1 cellular context compared by ENCODE assay signal in the genomic region with DNA sequence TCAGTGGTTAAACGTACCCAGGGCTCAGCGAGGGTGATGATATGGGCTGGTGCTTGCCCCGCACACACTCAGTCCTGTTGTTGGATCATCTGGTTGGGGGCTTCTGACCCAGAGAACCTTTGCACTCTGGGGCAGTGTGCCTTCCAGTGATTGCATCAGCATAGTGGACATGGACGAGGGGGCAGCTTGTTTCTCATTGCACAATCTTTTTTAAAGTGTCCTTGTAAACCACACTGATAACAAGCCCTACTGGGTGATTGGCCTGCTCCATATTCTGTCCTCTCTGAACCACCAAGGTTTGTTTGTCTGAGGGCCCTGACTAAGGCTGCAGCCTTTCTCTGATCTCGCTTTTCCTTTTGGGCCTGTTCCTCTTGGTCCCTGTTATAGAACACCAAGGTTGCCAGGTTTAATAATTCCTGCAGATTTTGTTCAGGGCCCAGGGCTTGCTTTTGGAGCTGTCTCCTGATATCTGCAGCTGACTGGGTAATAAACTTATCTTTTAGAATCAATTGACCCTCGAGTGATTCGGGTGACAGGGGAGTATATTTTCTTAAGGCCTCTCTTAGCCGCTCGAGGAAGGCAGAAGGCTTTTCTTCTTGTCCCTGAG.
TF ChIP-seq lines count a peak whose summit lies in the region.
"Not testable (repeated sequence)": the region's sequence is repeated elsewhere in the genome, so short reads cannot be mapped to it uniquely, and the experiment has no call there.

No MANE protein-coding gene starts in this region.

TF ChIP-seq in HepG2, 621 proteins besides CTCF, POLR2A, EP300 and RAD21 (continued from another document and continues in another):
- TF ChIP-seq ZNF644 (CRISPR knock-in tag; IDR thresholded peaks at IDR 0.05; ENCODE audit: low read depth) (peak; percentile 100), AHR (CRISPR knock-in tag; IDR thresholded peaks at IDR 0.05) (peak; percentile 33; the same call in 1 of the 2 replicates), ZNF121 (CRISPR knock-in tag; IDR thresholded peaks at IDR 0.05) (peak; percentile 79; the same call in 1 of the 2 replicates), ZNF766 (CRISPR knock-in tag; IDR thresholded peaks at IDR 0.05; ENCODE audit: borderline replicate concordance) (peak; percentile 57; the same call in 1 of the 2 replicates), FOXA1 (CRISPR knock-in tag; IDR thresholded peaks at IDR 0.05) (peak; percentile 83), ZNF792 (CRISPR knock-in tag; IDR thresholded peaks at IDR 0.05) (peak; percentile 43; the same call in 1 of the 2 replicates), ZKSCAN1 (IDR thresholded peaks at IDR 0.05; ENCODE audit: low read length) (peak; percentile 97), IRF2 (CRISPR knock-in tag; IDR thresholded peaks at IDR 0.05) (peak; percentile 75; the same call in 1 of the 2 replicates), CBX5 (CRISPR knock-in tag; IDR thresholded peaks at IDR 0.05; ENCODE audit: borderline replicate concordance) (peak; percentile 93; the same call in 1 of the 2 replicates), ZNF124 (CRISPR knock-in tag; IDR thresholded peaks at IDR 0.05) (0 out of 2 replicates have a peak, but pooled peaks have one; percentile 44), ELF3 (CRISPR knock-in tag; IDR thresholded peaks at IDR 0.05) (peak; percentile 72; the same call in 1 of the 2 replicates), ZNF34 (CRISPR knock-in tag; IDR thresholded peaks at IDR 0.05; ENCODE audit: borderline replicate concordance) (peak; percentile 97; the same call in 1 of the 2 replicates), FOXA3 (CRISPR knock-in tag; IDR thresholded peaks at IDR 0.05) (peak; percentile 90), TRIM24 (CRISPR knock-in tag; IDR thresholded peaks at IDR 0.05) (peak; percentile 100), POGZ (CRISPR knock-in tag; IDR thresholded peaks at IDR 0.05) (peak; percentile 100), TEAD3 (CRISPR knock-in tag; optimal IDR thresholded peaks at IDR 0.05; ENCODE audit: borderline replicate concordance) (peak; percentile 69), MED1 (CRISPR knock-in tag; IDR thresholded peaks at IDR 0.05) (peak; percentile 96), PHF21A (CRISPR knock-in tag; IDR thresholded peaks at IDR 0.05) (peak; percentile 92), ZZZ3 (CRISPR knock-in tag; IDR thresholded peaks at IDR 0.05; ENCODE audit: borderline replicate concordance) (peak; percentile 63; the same call in 1 of the 2 replicates), NFKB2 (CRISPR knock-in tag; IDR thresholded peaks at IDR 0.05; ENCODE audit: borderline replicate concordance) (peak; percentile 38; the same call in 1 of the 2 replicates), ZBTB20 (CRISPR knock-in tag; IDR thresholded peaks at IDR 0.05; ENCODE audit: borderline replicate concordance, low read depth) (peak; percentile 42; the same call in 1 of the 2 replicates), MTA1 (CRISPR knock-in tag; IDR thresholded peaks at IDR 0.05; ENCODE audit: borderline replicate concordance) (peak; percentile 97), FOSL2 (CRISPR knock-in tag; IDR thresholded peaks at IDR 0.05) (peak; percentile 89), THAP11 (CRISPR knock-in tag; IDR thresholded peaks at IDR 0.05) (peak; percentile 76), SOX5 (CRISPR knock-in tag; IDR thresholded peaks at IDR 0.05; ENCODE audit: borderline replicate concordance) (peak; percentile 83), SIX4 (CRISPR knock-in tag; IDR thresholded peaks at IDR 0.05) (peak; percentile 68), ZNF788 (CRISPR knock-in tag; IDR thresholded peaks at IDR 0.05; ENCODE audit: borderline replicate concordance) (peak; percentile 91; the same call in 1 of the 2 replicates), ZNF317 (CRISPR knock-in tag; IDR thresholded peaks at IDR 0.05) (peak; percentile 87)
- TF ChIP-seq, protein P1, sequence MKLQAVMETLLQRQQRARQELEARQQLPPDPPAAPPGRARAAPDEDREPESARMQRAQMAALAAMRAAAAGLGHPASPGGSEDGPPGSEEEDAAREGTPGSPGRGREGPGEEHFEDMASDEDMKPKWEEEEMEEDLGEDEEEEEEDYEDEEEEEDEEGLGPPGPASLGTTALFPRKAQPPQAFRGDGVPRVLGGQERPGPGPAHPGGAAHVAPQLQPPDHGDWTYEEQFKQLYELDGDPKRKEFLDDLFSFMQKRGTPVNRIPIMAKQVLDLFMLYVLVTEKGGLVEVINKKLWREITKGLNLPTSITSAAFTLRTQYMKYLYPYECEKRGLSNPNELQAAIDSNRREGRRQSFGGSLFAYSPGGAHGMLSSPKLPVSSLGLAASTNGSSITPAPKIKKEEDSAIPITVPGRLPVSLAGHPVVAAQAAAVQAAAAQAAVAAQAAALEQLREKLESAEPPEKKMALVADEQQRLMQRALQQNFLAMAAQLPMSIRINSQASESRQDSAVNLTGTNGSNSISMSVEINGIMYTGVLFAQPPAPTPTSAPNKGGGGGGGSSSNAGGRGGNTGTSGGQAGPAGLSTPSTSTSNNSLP (IDR thresholded peaks at IDR 0.05; ENCODE audit: low read depth, low read length): peak; percentile 31; the same call in 1 of the 2 replicates
- TF ChIP-seq, protein P2, sequence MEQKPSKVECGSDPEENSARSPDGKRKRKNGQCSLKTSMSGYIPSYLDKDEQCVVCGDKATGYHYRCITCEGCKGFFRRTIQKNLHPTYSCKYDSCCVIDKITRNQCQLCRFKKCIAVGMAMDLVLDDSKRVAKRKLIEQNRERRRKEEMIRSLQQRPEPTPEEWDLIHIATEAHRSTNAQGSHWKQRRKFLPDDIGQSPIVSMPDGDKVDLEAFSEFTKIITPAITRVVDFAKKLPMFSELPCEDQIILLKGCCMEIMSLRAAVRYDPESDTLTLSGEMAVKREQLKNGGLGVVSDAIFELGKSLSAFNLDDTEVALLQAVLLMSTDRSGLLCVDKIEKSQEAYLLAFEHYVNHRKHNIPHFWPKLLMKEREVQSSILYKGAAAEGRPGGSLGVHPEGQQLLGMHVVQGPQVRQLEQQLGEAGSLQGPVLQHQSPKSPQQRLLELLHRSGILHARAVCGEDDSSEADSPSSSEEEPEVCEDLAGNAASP (CRISPR knock-in tag; IDR thresholded peaks at IDR 0.05; ENCODE audit: borderline replicate concordance): peak; percentile 82; the same call in 1 of the 2 replicates
- not testable (repeated sequence) for TF ChIP-seq FOXA1 (IDR thresholded peaks at IDR 0.05)
- TF ChIP-seq, protein P3, sequence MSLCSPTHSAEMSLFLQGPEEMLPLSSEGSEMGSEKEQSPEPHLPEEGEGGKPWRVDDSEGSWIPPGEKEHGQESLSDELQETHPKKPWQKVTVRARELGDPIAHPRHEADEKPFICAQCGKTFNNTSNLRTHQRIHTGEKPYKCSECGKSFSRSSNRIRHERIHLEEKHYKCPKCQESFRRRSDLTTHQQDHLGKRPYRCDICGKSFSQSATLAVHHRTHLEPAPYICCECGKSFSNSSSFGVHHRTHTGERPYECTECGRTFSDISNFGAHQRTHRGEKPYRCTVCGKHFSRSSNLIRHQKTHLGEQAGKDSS (CRISPR knock-in tag; IDR thresholded peaks at IDR 0.05; ENCODE audit: borderline replicate concordance, low read depth): peak; percentile 88; the same call in 1 of the 2 replicates
- TF ChIP-seq, protein P4, sequence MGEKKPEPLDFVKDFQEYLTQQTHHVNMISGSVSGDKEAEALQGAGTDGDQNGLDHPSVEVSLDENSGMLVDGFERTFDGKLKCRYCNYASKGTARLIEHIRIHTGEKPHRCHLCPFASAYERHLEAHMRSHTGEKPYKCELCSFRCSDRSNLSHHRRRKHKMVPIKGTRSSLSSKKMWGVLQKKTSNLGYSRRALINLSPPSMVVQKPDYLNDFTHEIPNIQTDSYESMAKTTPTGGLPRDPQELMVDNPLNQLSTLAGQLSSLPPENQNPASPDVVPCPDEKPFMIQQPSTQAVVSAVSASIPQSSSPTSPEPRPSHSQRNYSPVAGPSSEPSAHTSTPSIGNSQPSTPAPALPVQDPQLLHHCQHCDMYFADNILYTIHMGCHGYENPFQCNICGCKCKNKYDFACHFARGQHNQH (CRISPR knock-in tag; IDR thresholded peaks at IDR 0.05): peak; percentile 90
- TF ChIP-seq, protein P5, sequence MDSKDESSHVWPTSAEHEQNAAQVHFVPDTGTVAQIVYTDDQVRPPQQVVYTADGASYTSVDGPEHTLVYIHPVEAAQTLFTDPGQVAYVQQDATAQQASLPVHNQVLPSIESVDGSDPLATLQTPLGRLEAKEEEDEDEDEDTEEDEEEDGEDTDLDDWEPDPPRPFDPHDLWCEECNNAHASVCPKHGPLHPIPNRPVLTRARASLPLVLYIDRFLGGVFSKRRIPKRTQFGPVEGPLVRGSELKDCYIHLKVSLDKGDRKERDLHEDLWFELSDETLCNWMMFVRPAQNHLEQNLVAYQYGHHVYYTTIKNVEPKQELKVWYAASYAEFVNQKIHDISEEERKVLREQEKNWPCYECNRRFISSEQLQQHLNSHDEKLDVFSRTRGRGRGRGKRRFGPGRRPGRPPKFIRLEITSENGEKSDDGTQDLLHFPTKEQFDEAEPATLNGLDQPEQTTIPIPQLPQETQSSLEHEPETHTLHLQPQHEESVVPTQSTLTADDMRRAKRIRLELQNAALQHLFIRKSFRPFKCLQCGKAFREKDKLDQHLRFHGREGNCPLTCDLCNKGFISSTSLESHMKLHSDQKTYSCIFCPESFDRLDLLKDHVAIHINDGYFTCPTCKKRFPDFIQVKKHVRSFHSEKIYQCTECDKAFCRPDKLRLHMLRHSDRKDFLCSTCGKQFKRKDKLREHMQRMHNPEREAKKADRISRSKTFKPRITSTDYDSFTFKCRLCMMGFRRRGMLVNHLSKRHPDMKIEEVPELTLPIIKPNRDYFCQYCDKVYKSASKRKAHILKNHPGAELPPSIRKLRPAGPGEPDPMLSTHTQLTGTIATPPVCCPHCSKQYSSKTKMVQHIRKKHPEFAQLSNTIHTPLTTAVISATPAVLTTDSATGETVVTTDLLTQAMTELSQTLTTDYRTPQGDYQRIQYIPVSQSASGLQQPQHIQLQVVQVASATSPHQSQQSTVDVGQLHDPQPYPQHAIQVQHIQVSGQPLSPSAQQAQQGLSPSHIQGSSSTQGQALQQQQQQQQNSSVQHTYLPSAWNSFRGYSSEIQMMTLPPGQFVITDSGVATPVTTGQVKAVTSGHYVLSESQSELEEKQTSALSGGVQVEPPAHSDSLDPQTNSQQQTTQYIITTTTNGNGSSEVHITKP (CRISPR knock-in tag; IDR thresholded peaks at IDR 0.05; ENCODE audit: low read depth): 0 out of 2 replicates have a peak, but pooled peaks have one; percentile 30
- TF ChIP-seq, protein P6, sequence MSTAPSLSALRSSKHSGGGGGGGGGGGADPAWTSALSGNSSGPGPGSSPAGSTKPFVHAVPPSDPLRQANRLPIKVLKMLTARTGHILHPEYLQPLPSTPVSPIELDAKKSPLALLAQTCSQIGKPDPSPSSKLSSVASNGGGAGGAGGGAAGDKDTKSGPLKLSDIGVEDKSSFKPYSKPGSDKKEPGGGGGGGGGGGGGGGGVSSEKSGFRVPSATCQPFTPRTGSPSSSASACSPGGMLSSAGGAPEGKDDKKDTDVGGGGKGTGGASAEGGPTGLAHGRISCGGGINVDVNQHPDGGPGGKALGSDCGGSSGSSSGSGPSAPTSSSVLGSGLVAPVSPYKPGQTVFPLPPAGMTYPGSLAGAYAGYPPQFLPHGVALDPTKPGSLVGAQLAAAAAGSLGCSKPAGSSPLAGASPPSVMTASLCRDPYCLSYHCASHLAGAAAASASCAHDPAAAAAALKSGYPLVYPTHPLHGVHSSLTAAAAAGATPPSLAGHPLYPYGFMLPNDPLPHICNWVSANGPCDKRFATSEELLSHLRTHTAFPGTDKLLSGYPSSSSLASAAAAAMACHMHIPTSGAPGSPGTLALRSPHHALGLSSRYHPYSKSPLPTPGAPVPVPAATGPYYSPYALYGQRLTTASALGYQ (CRISPR knock-in tag; IDR thresholded peaks at IDR 0.05): peak; percentile 75; the same call in 1 of the 2 replicates
- TF ChIP-seq, protein P7, sequence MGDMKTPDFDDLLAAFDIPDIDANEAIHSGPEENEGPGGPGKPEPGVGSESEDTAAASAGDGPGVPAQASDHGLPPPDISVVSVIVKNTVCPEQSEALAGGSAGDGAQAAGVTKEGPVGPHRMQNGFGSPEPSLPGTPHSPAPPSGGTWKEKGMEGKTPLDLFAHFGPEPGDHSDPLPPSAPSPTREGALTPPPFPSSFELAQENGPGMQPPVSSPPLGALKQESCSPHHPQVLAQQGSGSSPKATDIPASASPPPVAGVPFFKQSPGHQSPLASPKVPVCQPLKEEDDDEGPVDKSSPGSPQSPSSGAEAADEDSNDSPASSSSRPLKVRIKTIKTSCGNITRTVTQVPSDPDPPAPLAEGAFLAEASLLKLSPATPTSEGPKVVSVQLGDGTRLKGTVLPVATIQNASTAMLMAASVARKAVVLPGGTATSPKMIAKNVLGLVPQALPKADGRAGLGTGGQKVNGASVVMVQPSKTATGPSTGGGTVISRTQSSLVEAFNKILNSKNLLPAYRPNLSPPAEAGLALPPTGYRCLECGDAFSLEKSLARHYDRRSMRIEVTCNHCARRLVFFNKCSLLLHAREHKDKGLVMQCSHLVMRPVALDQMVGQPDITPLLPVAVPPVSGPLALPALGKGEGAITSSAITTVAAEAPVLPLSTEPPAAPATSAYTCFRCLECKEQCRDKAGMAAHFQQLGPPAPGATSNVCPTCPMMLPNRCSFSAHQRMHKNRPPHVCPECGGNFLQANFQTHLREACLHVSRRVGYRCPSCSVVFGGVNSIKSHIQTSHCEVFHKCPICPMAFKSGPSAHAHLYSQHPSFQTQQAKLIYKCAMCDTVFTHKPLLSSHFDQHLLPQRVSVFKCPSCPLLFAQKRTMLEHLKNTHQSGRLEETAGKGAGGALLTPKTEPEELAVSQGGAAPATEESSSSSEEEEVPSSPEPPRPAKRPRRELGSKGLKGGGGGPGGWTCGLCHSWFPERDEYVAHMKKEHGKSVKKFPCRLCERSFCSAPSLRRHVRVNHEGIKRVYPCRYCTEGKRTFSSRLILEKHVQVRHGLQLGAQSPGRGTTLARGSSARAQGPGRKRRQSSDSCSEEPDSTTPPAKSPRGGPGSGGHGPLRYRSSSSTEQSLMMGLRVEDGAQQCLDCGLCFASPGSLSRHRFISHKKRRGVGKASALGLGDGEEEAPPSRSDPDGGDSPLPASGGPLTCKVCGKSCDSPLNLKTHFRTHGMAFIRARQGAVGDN (CRISPR knock-in tag; IDR thresholded peaks at IDR 0.05): peak; percentile 58
- TF ChIP-seq, protein P8, sequence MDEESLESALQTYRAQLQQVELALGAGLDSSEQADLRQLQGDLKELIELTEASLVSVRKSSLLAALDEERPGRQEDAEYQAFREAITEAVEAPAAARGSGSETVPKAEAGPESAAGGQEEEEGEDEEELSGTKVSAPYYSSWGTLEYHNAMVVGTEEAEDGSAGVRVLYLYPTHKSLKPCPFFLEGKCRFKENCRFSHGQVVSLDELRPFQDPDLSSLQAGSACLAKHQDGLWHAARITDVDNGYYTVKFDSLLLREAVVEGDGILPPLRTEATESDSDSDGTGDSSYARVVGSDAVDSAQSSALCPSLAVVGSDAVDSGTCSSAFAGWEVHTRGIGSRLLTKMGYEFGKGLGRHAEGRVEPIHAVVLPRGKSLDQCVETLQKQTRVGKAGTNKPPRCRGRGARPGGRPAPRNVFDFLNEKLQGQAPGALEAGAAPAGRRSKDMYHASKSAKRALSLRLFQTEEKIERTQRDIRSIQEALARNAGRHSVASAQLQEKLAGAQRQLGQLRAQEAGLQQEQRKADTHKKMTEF (CRISPR knock-in tag; IDR thresholded peaks at IDR 0.05): peak; percentile 97
